ENCODE assay signal across 8 cellular contexts in genomic region chr10:122765412-122765811, GRCh38.
"Had no signal": no experiment of that assay in that cellular context is flagged by ENCODE, and none has a peak within 500 bp of the region (broad histone marks: within the 10 kb centered on the region; RNA-seq: fewer than 3 reads in every experiment).

No MANE protein-coding gene starts in this region.

- H3K4me3 ChIP-seq: GM12878 had no signal

- ATAC-seq: GM12878 had no signal

- DNase-seq: GDM1, GF-D8 had no signal

- FAIRE-seq: G401.6, GM12878, GM12891, GM12892, GM18507, GM19239 had no signal
